32 cellular contexts compared by ENCODE assay signal in the genomic region with DNA sequence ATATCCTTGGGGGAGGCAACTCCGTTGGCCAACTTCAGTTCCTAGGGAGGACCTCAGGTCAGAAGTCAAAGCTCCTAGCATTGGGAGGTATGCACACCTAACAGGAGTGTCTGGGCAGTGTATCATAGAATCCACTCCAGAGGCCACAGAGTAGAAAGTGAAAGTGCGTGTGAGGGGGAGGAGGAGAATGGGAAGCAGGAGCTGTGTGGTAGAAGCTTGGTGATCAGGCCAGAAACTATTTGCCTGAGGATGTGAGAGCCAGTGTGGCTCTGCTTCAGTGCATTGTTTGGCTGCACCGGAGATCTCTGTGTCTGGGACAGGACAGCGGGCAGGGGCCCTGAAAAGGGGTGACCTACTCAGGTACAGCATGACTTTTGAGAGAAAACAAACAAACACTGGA.
DNase-seq lines count a peak whose midpoint lies in the region; ATAC-seq, FAIRE-seq and TF ChIP-seq lines count a peak whose summit lies in the region.
"Had no signal": no experiment of that assay in that cellular context is flagged by ENCODE, and none has a peak within 500 bp of the region (broad histone marks: within the 10 kb centered on the region; RNA-seq: fewer than 3 reads in every experiment).

No MANE protein-coding gene starts in this region.

- H3K9me2 ChIP-seq in GM23338 (ENCODE audit: insufficient read depth) = peaks cover 8% of the 10 kb centered on the region; the same call in 1 of the 2 replicates

- WGBS in right lobe of liver (ENCODE audit: insufficient coverage, low coverage, low lambda C conversion rate, missing lambda C conversion rate) = 31% methylated on average over 4 of the region's 4 CpGs

- H3K9me3 ChIP-seq in astrocyte (ENCODE audit: insufficient read depth, low read depth, low read length) (peaks cover 3% of the 10 kb centered on the region), right lobe of liver (no peaks in the 10 kb centered on the region)
- H3K9me3 ChIP-seq: body of pancreas, lower lobe of right lung had no signal

- H3K27me3 Mint-ChIP-seq in astrocyte (ENCODE audit: low read depth, unreplicated experiment) (no peaks in the 10 kb centered on the region), GM23338 (ENCODE audit: insufficient read depth, low read depth, poor library complexity) (no peaks in the 10 kb centered on the region)
- H3K27me3 Mint-ChIP-seq in activated T-cell treated with anti-CD3 and anti-CD28 coated beads, Interleukin-2, amount 50 U/mL, for 4 hours (ENCODE audit: low read depth) = no peaks in the 10 kb centered on the region
- H3K27me3 Mint-ChIP-seq: CD4-positive, alpha-beta T cell; stimulated activated naive B cell treated with anti-CD40 and anti-IgM and Interleukin-4, amounts not matched to agents 10 μg/mL and 1 μg/mL and 100 μg/mL, for 72 hours; T-helper 17 cell; type B pancreatic cell had no signal

- H3K4me3 Mint-ChIP-seq in astrocyte (ENCODE audit: unreplicated experiment) = no peak overlapping the region
- no peak overlapping the region for H3K4me3 Mint-ChIP-seq in activated T-cell treated with anti-CD3 and anti-CD28 coated beads, Interleukin-2, amount 50 U/mL, for 4 hours
- no peak overlapping the region for H3K4me3 Mint-ChIP-seq in GM23338
- H3K4me3 Mint-ChIP-seq: activated naive CD4-positive, alpha-beta T cell treated with anti-CD3 and anti-CD28 coated beads for 36 hours; activated T-helper 1 cell treated with anti-CD3 and anti-CD28 coated beads, Interleukin-12 subunit alpha, Interleukin-12 subunit beta, Interleukin-2, Interleukin-4 antibody, amounts not matched to agents 30 ng/mL and 10 ng/mL and 1 ng/mL, durations not matched to agents 14 hours and 24 hours and 36 hours; CD4-positive, alpha-beta T cell; natural killer cell; stimulated activated naive B cell treated with anti-CD40 and anti-IgM and Interleukin-4, amounts not matched to agents 10 μg/mL and 1 μg/mL and 100 μg/mL, for 72 hours; T-helper 17 cell; type B pancreatic cell had no signal

- no peaks in the 10 kb centered on the region for H3F3A ChIP-seq in GM23338 (replicated peaks; ENCODE audit: low read depth)

- FAIRE-seq in astrocyte (lab: Jason Lieb, UNC) = no peak
- FAIRE-seq: frontal cortex, GM12892, kidney had no signal

- H3K36me3 ChIP-seq in astrocyte (ENCODE audit: insufficient read depth, low read length) (no peaks in the 10 kb centered on the region), GM23338 (ENCODE audit: insufficient read depth) (no peaks in the 10 kb centered on the region; the same call in 1 of the 2 replicates), right lobe of liver (no peaks in the 10 kb centered on the region)
- H3K36me3 ChIP-seq: heart right ventricle, lower lobe of right lung had no signal

- H3K36me3 Mint-ChIP-seq in astrocyte (ENCODE audit: low read depth, unreplicated experiment) = no peaks in the 10 kb centered on the region
- H3K36me3 Mint-ChIP-seq in activated T-cell treated with anti-CD3 and anti-CD28 coated beads, Interleukin-2, amount 50 U/mL, for 4 hours (ENCODE audit: insufficient read depth) = no peaks in the 10 kb centered on the region
- no peaks in the 10 kb centered on the region for H3K36me3 Mint-ChIP-seq in GM23338 (ENCODE audit: low read depth)
- H3K36me3 Mint-ChIP-seq: stimulated activated naive B cell treated with anti-CD40 and anti-IgM and Interleukin-4, amounts not matched to agents 10 μg/mL and 1 μg/mL and 100 μg/mL, for 72 hours; type B pancreatic cell had no signal

- H2AFZ ChIP-seq in astrocyte (ENCODE audit: low read depth, low read length) = no peak overlapping the region
- no peak overlapping the region for H2AFZ ChIP-seq in GM23338

- H3K4me2 ChIP-seq in astrocyte (ENCODE audit: low read length) = no peak overlapping the region
- no peak overlapping the region for H3K4me2 ChIP-seq in GM23338

- TF ChIP-seq CTCF in astrocyte (IDR thresholded peaks at IDR 0.05; ENCODE audit: insufficient read depth, low read depth, low read length) (no peak), GM23338 (conservative IDR thresholded peaks at IDR 0.05; ENCODE audit: low read depth in 2 of 2) (no peak), right lobe of liver (IDR thresholded peaks at IDR 0.05) (no peak)

- H3K4me1 ChIP-seq in astrocyte (ENCODE audit: insufficient read depth, low read length) (no peaks in the 10 kb centered on the region), GM23338 (ENCODE audit: insufficient read depth) (no peaks in the 10 kb centered on the region), right lobe of liver (no peaks in the 10 kb centered on the region)
- H3K4me1 ChIP-seq: body of pancreas, heart right ventricle, lower lobe of right lung had no signal

- DNase-seq in ACHN (peak; percentile 36), NCI-H226 (peak; percentile 37), astrocyte (ENCODE audit: low read depth) (no peak), myocyte (ENCODE audit: low read depth) (peak; percentile 2), GM23338 (ENCODE audit: low spot score) (no peak), right lobe of liver (no peak), NCI-H2107 treated with DMSO at 0.1 percent for 48 hours (lab: John Stamatoyannopoulos, UW; ENCODE audit: unreplicated experiment) (no peak)
- DNase-seq in activated T-cell treated with anti-CD3 and anti-CD28 coated beads, Interleukin-2, amount 50 U/mL, for 4 hours = no peak
- DNase-seq: activated CD4-positive, alpha-beta T cell treated with anti-CD3 and anti-CD28 coated beads, Interleukin-2, amount 50 U/mL, for 48 hours; activated naive CD4-positive, alpha-beta T cell treated with anti-CD3 and anti-CD28 coated beads for 36 hours; body of pancreas; CD4-positive, alpha-beta T cell; dorsolateral prefrontal cortex; Kasumi-1; kidney; lower lobe of right lung; natural killer cell; NCI-H146; NCI-H2107; NCI-H446 treated with DMSO at 0.1 percent for 48 hours; NCI-H82; RPMI8226; stimulated activated CD4-positive, alpha-beta T cell treated with anti-CD3 and anti-CD28 coated beads, Interleukin-15, amount 100 ng/mL, for 24 hours; stimulated activated naive B cell treated with anti-CD40 and anti-IgM and Interleukin-4, amounts not matched to agents 10 μg/mL and 1 μg/mL and 100 μg/mL, for 72 hours; substantia nigra; T-helper 17 cell had no signal

- no peak for ATAC-seq in activated T-cell treated with anti-CD3 and anti-CD28 coated beads, Interleukin-2, amount 50 U/mL, for 4 hours
- ATAC-seq in GM23338 = no peak
- no peak for ATAC-seq in right lobe of liver
- ATAC-seq: activated CD4-positive, CD25-positive, alpha-beta regulatory T cell treated with anti-CD3 and anti-CD28 coated beads, Interleukin-2, amount 50 U/mL, for 24 hours; body of pancreas; lower lobe of right lung; natural killer cell; stimulated activated naive B cell treated with anti-CD40 and anti-IgM and Interleukin-4, amounts not matched to agents 10 μg/mL and 1 μg/mL and 100 μg/mL, for 72 hours; T-helper 17 cell had no signal

- H3K79me2 ChIP-seq in astrocyte (ENCODE audit: insufficient read depth, low read length) (no peaks in the 10 kb centered on the region), GM23338 (replicated peaks; ENCODE audit: insufficient read depth) (no peaks in the 10 kb centered on the region)

- H3K4me3 ChIP-seq in astrocyte (ENCODE audit: insufficient read depth, low read depth, low read length) = no peak overlapping the region
- H3K4me3 ChIP-seq in GM23338 = no peak overlapping the region
- no peak overlapping the region for H3K4me3 ChIP-seq in right lobe of liver
- H3K4me3 ChIP-seq: body of pancreas, dorsolateral prefrontal cortex, lower lobe of right lung had no signal

- H3K4me1 Mint-ChIP-seq in astrocyte (ENCODE audit: low read depth, unreplicated experiment) = peaks cover 8% of the 10 kb centered on the region
- H3K4me1 Mint-ChIP-seq in activated T-cell treated with anti-CD3 and anti-CD28 coated beads, Interleukin-2, amount 50 U/mL, for 4 hours (ENCODE audit: low read depth) = no peaks in the 10 kb centered on the region
- H3K4me1 Mint-ChIP-seq in GM23338 = peaks cover 3% of the 10 kb centered on the region; the same call in 2 of the 3 replicates
- H3K4me1 Mint-ChIP-seq: natural killer cell; stimulated activated naive B cell treated with anti-CD40 and anti-IgM and Interleukin-4, amounts not matched to agents 10 μg/mL and 1 μg/mL and 100 μg/mL, for 72 hours; T-helper 17 cell had no signal

- no peak overlapping the region for H3K9ac ChIP-seq in astrocyte (ENCODE audit: low read length)

- peak overlapping the region; percentile 42 for H3K27ac Mint-ChIP-seq in astrocyte (ENCODE audit: unreplicated experiment)
- no peak overlapping the region for H3K27ac Mint-ChIP-seq in GM23338
- H3K27ac Mint-ChIP-seq: activated naive CD4-positive, alpha-beta T cell treated with anti-CD3 and anti-CD28 coated beads for 36 hours; activated T-helper 1 cell treated with anti-CD3 and anti-CD28 coated beads, Interleukin-12 subunit alpha, Interleukin-12 subunit beta, Interleukin-2, Interleukin-4 antibody, amounts not matched to agents 30 ng/mL and 10 ng/mL and 1 ng/mL, durations not matched to agents 14 hours and 24 hours and 36 hours; CD4-positive, alpha-beta T cell; natural killer cell; stimulated activated naive B cell treated with anti-CD40 and anti-IgM and Interleukin-4, amounts not matched to agents 10 μg/mL and 1 μg/mL and 100 μg/mL, for 72 hours; T-helper 17 cell; type B pancreatic cell had no signal

- no peaks in the 10 kb centered on the region for H4K20me1 ChIP-seq in astrocyte (ENCODE audit: insufficient read depth, low read length)
- H4K20me1 ChIP-seq in GM23338 (replicated peaks; ENCODE audit: insufficient read depth) = no peaks in the 10 kb centered on the region

- H3K27me3 ChIP-seq in astrocyte (ENCODE audit: insufficient read depth, low read length) (no peaks in the 10 kb centered on the region), GM23338 (ENCODE audit: insufficient read depth) (no peaks in the 10 kb centered on the region), right lobe of liver (no peaks in the 10 kb centered on the region)
- H3K27me3 ChIP-seq: body of pancreas, dorsolateral prefrontal cortex, heart right ventricle had no signal

- intact Hi-C loops in right lobe of liver (cut with DNase I) = no loop called here

- H3K9me3 Mint-ChIP-seq in astrocyte (ENCODE audit: unreplicated experiment) (no peaks in the 10 kb centered on the region), GM23338 (no peaks in the 10 kb centered on the region)
- H3K9me3 Mint-ChIP-seq in activated T-cell treated with anti-CD3 and anti-CD28 coated beads, Interleukin-2, amount 50 U/mL, for 4 hours = peaks cover 42% of the 10 kb centered on the region
- H3K9me3 Mint-ChIP-seq: activated naive CD4-positive, alpha-beta T cell treated with anti-CD3 and anti-CD28 coated beads for 36 hours; type B pancreatic cell had no signal

- no peak for TF ChIP-seq POLR2A in right lobe of liver (IDR thresholded peaks at IDR 0.05)

- H3K27ac ChIP-seq in astrocyte (ENCODE audit: low read depth, low read length) (no peak overlapping the region), GM23338 (ENCODE audit: low read depth) (no peak overlapping the region), right lobe of liver (no peak overlapping the region)
- H3K27ac ChIP-seq: body of pancreas, dorsolateral prefrontal cortex, lower lobe of right lung had no signal

- in situ Hi-C loops in ACHN (cut with HindIII; ENCODE audit: low pct_ligation_motif_present, low pct_unique_long_range_greater_than_20kb, low sequenced_read_pairs) = no loop called here

TF ChIP-seq in GM23338, 12 proteins besides CTCF, POLR2A, EP300 and RAD21 (continues in another document):
- no peak for TF ChIP-seq NANOG (IDR thresholded peaks at IDR 0.05; ENCODE audit: borderline replicate concordance)
- TF ChIP-seq POLR2AphosphoS5 (IDR thresholded peaks at IDR 0.05; ENCODE audit: low read depth) = no peak

Comparison
In these comparisons a context has a peak if more than half of its experiments do, and no peak if none do; other contexts are left out.
1. DNase-seq: peak in ACHN (single experiment), NCI-H226 (single experiment) and myocyte (single experiment); none in astrocyte (single experiment), activated T-cell treated with anti-CD3 and anti-CD28 coated beads, Interleukin-2, amount 50 U/mL, for 4 hours (single experiment), GM23338 (single experiment), right lobe of liver (0 of 3) and NCI-H2107 treated with DMSO at 0.1 percent for 48 hours (single experiment).